ENCODE assay signal across 1 cellular context in genomic region chr19:42075616-42076374, GRCh38.
TF ChIP-seq lines count a peak whose summit lies in the region.

Gene ZNF574 (plus strand): TSS chr19:42076166. CDS start chr19:42078607, 2,441 bp downstream.

TF ChIP-seq in HEK293, 187 proteins besides CTCF, POLR2A, EP300 and RAD21 (continued from another document and continues in another):
- TF ChIP-seq ZNF704 (tag by site-specific recombination; IDR thresholded peaks at IDR 0.05), result no peak
- no peak for TF ChIP-seq ZNF354C (tag by site-specific recombination; IDR thresholded peaks at IDR 0.05; ENCODE audit: borderline replicate concordance, low read depth)
- TF ChIP-seq ZNF391 (tag by site-specific recombination; IDR thresholded peaks at IDR 0.05; ENCODE audit: borderline replicate concordance, low read depth), result peak; percentile 94; the same call in 1 of the 2 replicates
- TF ChIP-seq ZNF610 (tag by site-specific recombination; IDR thresholded peaks at IDR 0.05; ENCODE audit: borderline replicate concordance), result peak; percentile 78; the same call in 1 of the 2 replicates
- TF ChIP-seq, protein P1, sequence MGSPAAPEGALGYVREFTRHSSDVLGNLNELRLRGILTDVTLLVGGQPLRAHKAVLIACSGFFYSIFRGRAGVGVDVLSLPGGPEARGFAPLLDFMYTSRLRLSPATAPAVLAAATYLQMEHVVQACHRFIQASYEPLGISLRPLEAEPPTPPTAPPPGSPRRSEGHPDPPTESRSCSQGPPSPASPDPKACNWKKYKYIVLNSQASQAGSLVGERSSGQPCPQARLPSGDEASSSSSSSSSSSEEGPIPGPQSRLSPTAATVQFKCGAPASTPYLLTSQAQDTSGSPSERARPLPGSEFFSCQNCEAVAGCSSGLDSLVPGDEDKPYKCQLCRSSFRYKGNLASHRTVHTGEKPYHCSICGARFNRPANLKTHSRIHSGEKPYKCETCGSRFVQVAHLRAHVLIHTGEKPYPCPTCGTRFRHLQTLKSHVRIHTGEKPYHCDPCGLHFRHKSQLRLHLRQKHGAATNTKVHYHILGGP (tag by site-specific recombination; IDR thresholded peaks at IDR 0.05), result no peak
- no peak for TF ChIP-seq ZNF138 (tag by site-specific recombination; IDR thresholded peaks at IDR 0.05; ENCODE audit: borderline replicate concordance)
- TF ChIP-seq ZNF701 (tag by site-specific recombination; IDR thresholded peaks at IDR 0.05), result no peak
- TF ChIP-seq ZNF510 (tag by site-specific recombination; IDR thresholded peaks at IDR 0.05; ENCODE audit: insufficient replicate concordance), result no peak
- peak; percentile 80 for TF ChIP-seq IKZF3 (tag by site-specific recombination; IDR thresholded peaks at IDR 0.05)
- TF ChIP-seq ZNF202 (tag by site-specific recombination; IDR thresholded peaks at IDR 0.05; ENCODE audit: borderline replicate concordance), result no peak
- TF ChIP-seq ZNF184 (tag by site-specific recombination; IDR thresholded peaks at IDR 0.05), result no peak
- peak; percentile 94 for TF ChIP-seq ZXDB (tag by site-specific recombination; IDR thresholded peaks at IDR 0.05)
- no peak for TF ChIP-seq ZNF785 (tag by site-specific recombination; IDR thresholded peaks at IDR 0.05)
- peak; percentile 84; the same call in 1 of the 2 replicates for TF ChIP-seq ZBTB17 (tag by site-specific recombination; IDR thresholded peaks at IDR 0.05)
- peak; percentile 71 for TF ChIP-seq ZNF501 (tag by site-specific recombination; IDR thresholded peaks at IDR 0.05)
- TF ChIP-seq, protein P2, sequence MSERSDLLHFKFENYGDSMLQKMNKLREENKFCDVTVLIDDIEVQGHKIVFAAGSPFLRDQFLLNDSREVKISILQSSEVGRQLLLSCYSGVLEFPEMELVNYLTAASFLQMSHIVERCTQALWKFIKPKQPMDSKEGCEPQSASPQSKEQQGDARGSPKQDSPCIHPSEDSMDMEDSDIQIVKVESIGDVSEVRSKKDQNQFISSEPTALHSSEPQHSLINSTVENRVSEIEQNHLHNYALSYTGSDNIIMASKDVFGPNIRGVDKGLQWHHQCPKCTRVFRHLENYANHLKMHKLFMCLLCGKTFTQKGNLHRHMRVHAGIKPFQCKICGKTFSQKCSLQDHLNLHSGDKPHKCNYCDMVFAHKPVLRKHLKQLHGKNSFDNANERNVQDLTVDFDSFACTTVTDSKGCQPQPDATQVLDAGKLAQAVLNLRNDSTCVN (tag by site-specific recombination; optimal IDR thresholded peaks at IDR 0.05), result peak; percentile 92
- peak; percentile 18; the same call in 1 of the 2 replicates for TF ChIP-seq MZF1 (tag by site-specific recombination; IDR thresholded peaks at IDR 0.05; ENCODE audit: borderline replicate concordance)
- TF ChIP-seq PRDM4 (tag by site-specific recombination; IDR thresholded peaks at IDR 0.05), result 0 out of 2 replicates have a peak, but pooled peaks have one; percentile 5
- TF ChIP-seq, protein P3, sequence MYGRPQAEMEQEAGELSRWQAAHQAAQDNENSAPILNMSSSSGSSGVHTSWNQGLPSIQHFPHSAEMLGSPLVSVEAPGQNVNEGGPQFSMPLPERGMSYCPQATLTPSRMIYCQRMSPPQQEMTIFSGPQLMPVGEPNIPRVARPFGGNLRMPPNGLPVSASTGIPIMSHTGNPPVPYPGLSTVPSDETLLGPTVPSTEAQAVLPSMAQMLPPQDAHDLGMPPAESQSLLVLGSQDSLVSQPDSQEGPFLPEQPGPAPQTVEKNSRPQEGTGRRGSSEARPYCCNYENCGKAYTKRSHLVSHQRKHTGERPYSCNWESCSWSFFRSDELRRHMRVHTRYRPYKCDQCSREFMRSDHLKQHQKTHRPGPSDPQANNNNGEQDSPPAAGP (tag by site-specific recombination; IDR thresholded peaks at IDR 0.05), result peak; percentile 5
- no peak for TF ChIP-seq ZNF157 (tag by site-specific recombination; IDR thresholded peaks at IDR 0.05)
- peak; percentile 85 for TF ChIP-seq ZBTB20 (tag by site-specific recombination; IDR thresholded peaks at IDR 0.05)
- no peak for TF ChIP-seq ZNF23 (tag by site-specific recombination; IDR thresholded peaks at IDR 0.05; ENCODE audit: borderline replicate concordance)
- TF ChIP-seq FEZF1 (tag by site-specific recombination; IDR thresholded peaks at IDR 0.05), result no peak
- TF ChIP-seq, protein P4, sequence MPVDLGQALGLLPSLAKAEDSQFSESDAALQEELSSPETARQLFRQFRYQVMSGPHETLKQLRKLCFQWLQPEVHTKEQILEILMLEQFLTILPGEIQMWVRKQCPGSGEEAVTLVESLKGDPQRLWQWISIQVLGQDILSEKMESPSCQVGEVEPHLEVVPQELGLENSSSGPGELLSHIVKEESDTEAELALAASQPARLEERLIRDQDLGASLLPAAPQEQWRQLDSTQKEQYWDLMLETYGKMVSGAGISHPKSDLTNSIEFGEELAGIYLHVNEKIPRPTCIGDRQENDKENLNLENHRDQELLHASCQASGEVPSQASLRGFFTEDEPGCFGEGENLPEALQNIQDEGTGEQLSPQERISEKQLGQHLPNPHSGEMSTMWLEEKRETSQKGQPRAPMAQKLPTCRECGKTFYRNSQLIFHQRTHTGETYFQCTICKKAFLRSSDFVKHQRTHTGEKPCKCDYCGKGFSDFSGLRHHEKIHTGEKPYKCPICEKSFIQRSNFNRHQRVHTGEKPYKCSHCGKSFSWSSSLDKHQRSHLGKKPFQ (tag by site-specific recombination; IDR thresholded peaks at IDR 0.05), result no peak
- peak; percentile 57 for TF ChIP-seq ZNF561 (tag by site-specific recombination; IDR thresholded peaks at IDR 0.05; ENCODE audit: borderline replicate concordance)
- peak; percentile 86 for TF ChIP-seq ZBTB21 (tag by site-specific recombination; IDR thresholded peaks at IDR 0.05)
- no peak for TF ChIP-seq SCRT1 (tag by site-specific recombination; IDR thresholded peaks at IDR 0.05; ENCODE audit: borderline replicate concordance)
- TF ChIP-seq ZNF600 (tag by site-specific recombination; IDR thresholded peaks at IDR 0.05), result peak; percentile 50; the same call in 1 of the 2 replicates
- TF ChIP-seq ZNF48 (tag by site-specific recombination; IDR thresholded peaks at IDR 0.05), result no peak
- no peak for TF ChIP-seq ZNF19 (tag by site-specific recombination; IDR thresholded peaks at IDR 0.05; ENCODE audit: low read depth)
- 0 out of 2 replicates have a peak, but pooled peaks have one; percentile 24 for TF ChIP-seq ZBTB11 (tag by site-specific recombination; conservative IDR thresholded peaks at IDR 0.05; ENCODE audit: low read depth)
- 0 out of 2 replicates have a peak, but pooled peaks have one; percentile 35 for TF ChIP-seq KLF9 (tag by site-specific recombination; IDR thresholded peaks at IDR 0.05; ENCODE audit: low read depth)
- TF ChIP-seq, protein P5, sequence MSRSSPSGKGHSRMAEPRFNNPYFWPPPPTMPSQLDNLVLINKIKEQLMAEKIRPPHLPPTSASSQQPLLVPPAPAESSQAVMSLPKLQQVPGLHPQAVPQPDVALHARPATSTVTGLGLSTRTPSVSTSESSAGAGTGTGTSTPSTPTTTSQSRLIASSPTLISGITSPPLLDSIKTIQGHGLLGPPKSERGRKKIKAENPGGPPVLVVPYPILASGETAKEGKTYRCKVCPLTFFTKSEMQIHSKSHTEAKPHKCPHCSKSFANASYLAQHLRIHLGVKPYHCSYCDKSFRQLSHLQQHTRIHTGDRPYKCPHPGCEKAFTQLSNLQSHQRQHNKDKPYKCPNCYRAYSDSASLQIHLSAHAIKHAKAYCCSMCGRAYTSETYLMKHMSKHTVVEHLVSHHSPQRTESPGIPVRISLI (tag by site-specific recombination; IDR thresholded peaks at IDR 0.05), result no peak
- no peak for TF ChIP-seq ZNF654 (tag by site-specific recombination; IDR thresholded peaks at IDR 0.05; ENCODE audit: low read depth)
- no peak for TF ChIP-seq ZNF560 (tag by site-specific recombination; IDR thresholded peaks at IDR 0.05; ENCODE audit: borderline replicate concordance)
- TF ChIP-seq ZNF596 (tag by site-specific recombination; IDR thresholded peaks at IDR 0.05), result peak; percentile 75
- TF ChIP-seq ZNF423 (tag by site-specific recombination; IDR thresholded peaks at IDR 0.05), result no peak
- peak; percentile 57 for TF ChIP-seq GLIS1 (tag by site-specific recombination; IDR thresholded peaks at IDR 0.05)
- no peak for TF ChIP-seq ZNF623 (tag by site-specific recombination; IDR thresholded peaks at IDR 0.05)
- TF ChIP-seq ZNF530 (tag by site-specific recombination; IDR thresholded peaks at IDR 0.05; ENCODE audit: low read depth), result no peak
- TF ChIP-seq ZNF404 (tag by site-specific recombination; IDR thresholded peaks at IDR 0.05), result no peak
- TF ChIP-seq EGR2 (tag by site-specific recombination; IDR thresholded peaks at IDR 0.05; ENCODE audit: low read depth), result peak; percentile 47; the same call in 1 of the 2 replicates
- no peak for TF ChIP-seq REPIN1 (tag by site-specific recombination; IDR thresholded peaks at IDR 0.05; ENCODE audit: low read depth)
- TF ChIP-seq ZNF664 (tag by site-specific recombination; IDR thresholded peaks at IDR 0.05), result no peak
- peak; percentile 79 for TF ChIP-seq ZNF843 (tag by site-specific recombination; IDR thresholded peaks at IDR 0.05)
- TF ChIP-seq ZNF341 (tag by site-specific recombination; IDR thresholded peaks at IDR 0.05; ENCODE audit: low read depth), result peak; percentile 62
- no peak; the same call in 1 of the 2 replicates for TF ChIP-seq ZNF513 (tag by site-specific recombination; IDR thresholded peaks at IDR 0.05)
- TF ChIP-seq MEIS1 (CRISPR knock-in tag; IDR thresholded peaks at IDR 0.05; ENCODE audit: borderline replicate concordance), result no peak
- no peak for TF ChIP-seq ZNF169 (tag by site-specific recombination; IDR thresholded peaks at IDR 0.05)
- peak; percentile 88 for TF ChIP-seq SP7 (tag by site-specific recombination; IDR thresholded peaks at IDR 0.05)
- no peak for TF ChIP-seq TCF7L2 (IDR thresholded peaks at IDR 0.05; ENCODE audit: borderline replicate concordance, low read depth, low read length)
- TF ChIP-seq ZNF16 (tag by site-specific recombination; IDR thresholded peaks at IDR 0.05; ENCODE audit: low read depth), result no peak
- peak; percentile 87 for TF ChIP-seq KLF8 (tag by site-specific recombination; IDR thresholded peaks at IDR 0.05)
- no peak for TF ChIP-seq ZSCAN16 (tag by site-specific recombination; IDR thresholded peaks at IDR 0.05)
- TF ChIP-seq ZNF776 (tag by site-specific recombination; IDR thresholded peaks at IDR 0.05; ENCODE audit: borderline replicate concordance), result no peak
- TF ChIP-seq BCL11A (tag by site-specific recombination; IDR thresholded peaks at IDR 0.05; ENCODE audit: low read depth), result no peak
- no peak; the same call in 1 of the 2 replicates for TF ChIP-seq ZFP69B (tag by site-specific recombination; IDR thresholded peaks at IDR 0.05)
- TF ChIP-seq MYNN (tag by site-specific recombination; IDR thresholded peaks at IDR 0.05; ENCODE audit: borderline replicate concordance), result no peak
